30 cellular contexts compared by ENCODE assay signal in genomic region chr17:6435051-6435450, GRCh38. TPM values are rescaled to one million over a fixed set of nuclear protein-coding genes. Genes with fewer than 3 reads are reported as not detected.
DNase-seq lines count a peak whose midpoint lies in the region; ATAC-seq and TF ChIP-seq lines count a peak whose summit lies in the region.
"Had no signal": no experiment of that assay in that cellular context is flagged by ENCODE, and none has a peak within 500 bp of the region (broad histone marks: within the 10 kb centered on the region; RNA-seq: fewer than 3 reads in every experiment).

A gene with protein sequence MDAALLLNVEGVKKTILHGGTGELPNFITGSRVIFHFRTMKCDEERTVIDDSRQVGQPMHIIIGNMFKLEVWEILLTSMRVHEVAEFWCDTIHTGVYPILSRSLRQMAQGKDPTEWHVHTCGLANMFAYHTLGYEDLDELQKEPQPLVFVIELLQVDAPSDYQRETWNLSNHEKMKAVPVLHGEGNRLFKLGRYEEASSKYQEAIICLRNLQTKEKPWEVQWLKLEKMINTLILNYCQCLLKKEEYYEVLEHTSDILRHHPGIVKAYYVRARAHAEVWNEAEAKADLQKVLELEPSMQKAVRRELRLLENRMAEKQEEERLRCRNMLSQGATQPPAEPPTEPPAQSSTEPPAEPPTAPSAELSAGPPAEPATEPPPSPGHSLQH (minus strand): TSS chr17:6435121. CDS start chr17:6435104, 17 bp downstream.

- no peak for ATAC-seq in GM21737 (IDR thresholded peaks at IDR 0.05; ENCODE audit: unreplicated experiment)

- DNase-seq in ELF-1 (ENCODE audit: low read depth, low spot score): peak; percentile 25
- peak; percentile 93 for DNase-seq in NCI-H82 (lab: John Stamatoyannopoulos, UW)
- DNase-seq in endodermal cell: no peak
- no peak for DNase-seq in progenitor cell of endocrine pancreas (ENCODE audit: low spot score, unreplicated experiment)
- no peak for DNase-seq in NCI-H187 treated with DMSO at 0.1 percent for 48 hours (lab: John Stamatoyannopoulos, UW)
- DNase-seq in NCI-H187 (lab: John Stamatoyannopoulos, UW): no peak
- DNase-seq: CD4-positive, alpha-beta T cell; DMS53; GDM1; HFFc6; KBM-7; MV-4-11; NCI-H1105 treated with DMSO at 0.1 percent for 48 hours; NCI-H146; NCI-H2029 treated with DMSO at 0.1 percent for 48 hours; NCI-H446 treated with DMSO at 0.1 percent for 48 hours; NCI-H526; SIG-M5; SK-N-SH; SW 1271 had no signal

- H3K27me3 ChIP-seq in endodermal cell (ENCODE audit: control insufficient read depth, insufficient read depth, low read length, poor library complexity, severe bottlenecking): no peaks in the 10 kb centered on the region

- H3K36me3 ChIP-seq in endodermal cell (ENCODE audit: control insufficient read depth, insufficient read depth, low read length): no peaks in the 10 kb centered on the region
- H3K36me3 ChIP-seq: BLaER1 treated with 17β-estradiol and CSF1 and Interleukin-3, amounts not matched to agents 10 nM and 100 nM; HAP-1 had no signal

- TF ChIP-seq CTCF in endodermal cell (conservative IDR thresholded peaks at IDR 0.05): no peak
- no peak for TF ChIP-seq CTCF in progenitor cell of endocrine pancreas (IDR thresholded peaks at IDR 0.05; ENCODE audit: unreplicated experiment)

- H3K4me1 Mint-ChIP-seq in endodermal cell: peaks cover 16% of the 10 kb centered on the region
- peaks cover 10% of the 10 kb centered on the region for H3K4me1 Mint-ChIP-seq in progenitor cell of endocrine pancreas (ENCODE audit: low read depth)

- H3K36me3 Mint-ChIP-seq in endodermal cell (ENCODE audit: low read depth) (peaks cover 2% of the 10 kb centered on the region), progenitor cell of endocrine pancreas (ENCODE audit: insufficient read depth) (no peaks in the 10 kb centered on the region)

- no peaks in the 10 kb centered on the region for H3K4me1 ChIP-seq in endodermal cell (ENCODE audit: control insufficient read depth, insufficient read depth, low read length)
- H3K4me1 ChIP-seq: HAP-1 had no signal

- H3K27me3 Mint-ChIP-seq in endodermal cell (ENCODE audit: insufficient read depth): peaks cover 6% of the 10 kb centered on the region
- peaks cover 14% of the 10 kb centered on the region for H3K27me3 Mint-ChIP-seq in progenitor cell of endocrine pancreas

- H3K9ac ChIP-seq in endodermal cell (ENCODE audit: extremely low read depth, low read length, poor library complexity, severe bottlenecking): no peak within 1 kb of the TSS
- H3K9ac ChIP-seq: BLaER1 treated with 17β-estradiol and CSF1 and Interleukin-3, amounts not matched to agents 10 nM and 100 nM; SK-N-SH had no signal

- H3K27ac ChIP-seq in endodermal cell (ENCODE audit: low read depth, low read length): no peak within 1 kb of the TSS
- H3K27ac ChIP-seq: BLaER1 treated with 17β-estradiol and CSF1 and Interleukin-3, amounts not matched to agents 10 nM and 100 nM; RWPE1 had no signal

- H3K27ac Mint-ChIP-seq in endodermal cell: peak within 1 kb of the TSS; percentile 61
- peak within 1 kb of the TSS; percentile 62 for H3K27ac Mint-ChIP-seq in progenitor cell of endocrine pancreas
- H3K27ac Mint-ChIP-seq: CD4-positive, alpha-beta T cell; HFFc6 had no signal

- H3K9me3 ChIP-seq in endodermal cell (ENCODE audit: control insufficient read depth, low read length): peaks cover 10% of the 10 kb centered on the region

- 86 to 93% methylated on average over 11 to 16 of the region's 16 CpGs for WGBS in endodermal cell (ENCODE audit: insufficient coverage in 1 of 2, insufficient read length in 1 of 2), 2 experiments

- H3K9me3 Mint-ChIP-seq in endodermal cell: peaks cover 14% of the 10 kb centered on the region
- H3K9me3 Mint-ChIP-seq in progenitor cell of endocrine pancreas (ENCODE audit: low read depth): no peaks in the 10 kb centered on the region
- H3K9me3 Mint-ChIP-seq: CD4-positive, alpha-beta T cell had no signal

- H3K4me3 Mint-ChIP-seq in endodermal cell (no peak within 1 kb of the TSS), progenitor cell of endocrine pancreas (ENCODE audit: low read depth) (no peak within 1 kb of the TSS)
- H3K4me3 Mint-ChIP-seq: CD4-positive, alpha-beta T cell; HFFc6 had no signal

- no peak within 1 kb of the TSS for H3K4me3 ChIP-seq in endodermal cell (ENCODE audit: low read length)
- H3K4me3 ChIP-seq: BLaER1 treated with 17β-estradiol and CSF1 and Interleukin-3, amounts not matched to agents 10 nM and 100 nM; GM12878; HAP-1 had no signal

RNA-seq across cellular contexts. Expression of the gene that starts here (rescaled TPM):
- total RNA-seq in endodermal cell (not detected), progenitor cell of endocrine pancreas (not detected in 2 replicates)
- polyA plus RNA-seq in endodermal cell (2013, experiment 1 of 2): 0.28 TPM
- polyA plus RNA-seq in endodermal cell (2013, experiment 2 of 2): 0.21 TPM
- total RNA-seq: CD4-positive, alpha-beta T cell; Daoy; GM12878; HFFc6; LHCN-M2; MCF 10A; OCI-LY7 had no signal
- polyA plus RNA-seq: AG04450, GM12878, SK-N-SH had no signal

Comparison
In these comparisons a context has a peak if more than half of its experiments do, and no peak if none do; other contexts are left out.
1. DNase-seq: peak in ELF-1 (single experiment) and NCI-H82 (single experiment); none in endodermal cell (single experiment), progenitor cell of endocrine pancreas (single experiment), NCI-H187 treated with DMSO at 0.1 percent for 48 hours (single experiment) and NCI-H187 (0 of 2).